ENCODE assay signal across 15 cellular contexts in genomic region chr20:45685896-45686295, GRCh38. TPM values are rescaled to one million over a fixed set of nuclear protein-coding genes. Genes with fewer than 3 reads are reported as not detected.
DNase-seq lines count a peak whose midpoint lies in the region; TF ChIP-seq lines count a peak whose summit lies in the region.
"Had no signal": no experiment of that assay in that cellular context is flagged by ENCODE, and none has a peak within 500 bp of the region (broad histone marks: within the 10 kb centered on the region; RNA-seq: fewer than 3 reads in every experiment).

No MANE protein-coding gene starts in this region.

- H3K27ac ChIP-seq in osteoblast (ENCODE audit: low read depth, low read length), result no peak overlapping the region
- H3K27ac ChIP-seq in ovary, result no peak overlapping the region

- TF ChIP-seq EP300 in Ishikawa (IDR thresholded peaks at IDR 0.05; ENCODE audit: borderline replicate concordance) (no peak), ovary (IDR thresholded peaks at IDR 0.05) (no peak)

- no peaks in the 10 kb centered on the region for H4K20me1 ChIP-seq in osteoblast (ENCODE audit: insufficient read depth, low read length)

- no peaks in the 10 kb centered on the region for H3K79me2 ChIP-seq in osteoblast (ENCODE audit: insufficient read depth, low read length)

- no peaks in the 10 kb centered on the region for H3K27me3 ChIP-seq in osteoblast (ENCODE audit: insufficient read depth, low read length)
- H3K27me3 ChIP-seq in ovary, result no peaks in the 10 kb centered on the region

- peak; percentile 35; the same call in 1 of the 2 replicates for TF ChIP-seq RAD21 in Ishikawa (IDR thresholded peaks at IDR 0.05; ENCODE audit: low read depth)

- TF ChIP-seq CTCF in osteoblast (IDR thresholded peaks at IDR 0.05; ENCODE audit: extremely low read depth, low read depth, low read length), result peak; percentile 23
- TF ChIP-seq CTCF in ovary (IDR thresholded peaks at IDR 0.05), result no peak

- H3K4me3 ChIP-seq in osteoblast (ENCODE audit: insufficient read depth, low read length) (no peak overlapping the region), ovary (no peak overlapping the region)

- WGBS in ovary, 3 donors, result 56 to 65% (median 63%) methylated on average over 3 of the region's 3 CpGs

- H3K4me2 ChIP-seq in osteoblast (ENCODE audit: insufficient read depth, low read length), result no peak overlapping the region

- intact Hi-C loops in ovary (cut with DNase I), result no loop called here

- TF ChIP-seq POLR2A in ovary (IDR thresholded peaks at IDR 0.05), result no peak

- H2AFZ ChIP-seq in osteoblast (ENCODE audit: low read length), result no peak overlapping the region

- DNase-seq in GM04504 (ENCODE audit: low read depth), result peak; percentile 0
- peak; percentile 1 for DNase-seq in fibroblast of peridontal ligament (ENCODE audit: extremely low read depth)
- peak; percentile 65 for DNase-seq in osteoblast (ENCODE audit: insufficient read length, low spot score, missing footprints)
- DNase-seq in ovary, result no peak
- no peak for DNase-seq in NCI-H345 (lab: John Stamatoyannopoulos, UW)
- no peak for DNase-seq in NCI-H2171 (lab: John Stamatoyannopoulos, UW)
- DNase-seq: activated CD8-positive, alpha-beta memory T cell treated with anti-CD3 and anti-CD28 coated beads, Interleukin-2, amount 10 ng/mL, durations not matched to agents 7 days and 5 days; effector memory CD8-positive, alpha-beta T cell; immature natural killer cell; NCI-H1048; NK-92 treated with Interleukin-12 subunit alpha and Interleukin-12 subunit beta, amount 100 ng/mL, for 24 hours had no signal

- H3K4me1 ChIP-seq in osteoblast (ENCODE audit: insufficient read depth, low read length), result no peaks in the 10 kb centered on the region
- H3K4me1 ChIP-seq in ovary (ENCODE audit: insufficient read depth), result no peaks in the 10 kb centered on the region

- H3K9me3 ChIP-seq in osteoblast (ENCODE audit: low read depth, low read length) (no peaks in the 10 kb centered on the region), ovary (no peaks in the 10 kb centered on the region)

- no peaks in the 10 kb centered on the region for H3K36me3 ChIP-seq in osteoblast (ENCODE audit: insufficient read depth, low read length)
- H3K36me3 ChIP-seq in ovary, result no peaks in the 10 kb centered on the region

TF ChIP-seq in Ishikawa, 13 proteins besides CTCF, POLR2A, EP300 and RAD21:
- TF ChIP-seq USF1 (IDR thresholded peaks at IDR 0.05) (no peak), TEAD4 (IDR thresholded peaks at IDR 0.05) (no peak), TAF1 (IDR thresholded peaks at IDR 0.05; ENCODE audit: low read depth) (no peak), REST (IDR thresholded peaks at IDR 0.05; ENCODE audit: low read depth) (no peak), MAX (IDR thresholded peaks at IDR 0.05) (no peak), TCF12 (IDR thresholded peaks at IDR 0.05; ENCODE audit: low read depth) (no peak), NFIC (IDR thresholded peaks at IDR 0.05) (no peak), YY1 (IDR thresholded peaks at IDR 0.05; ENCODE audit: low read depth) (no peak), CEBPB (IDR thresholded peaks at IDR 0.05) (no peak), CREB1 (IDR thresholded peaks at IDR 0.05; ENCODE audit: low read depth) (no peak), FOXM1 (IDR thresholded peaks at IDR 0.05; ENCODE audit: borderline replicate concordance, low read depth) (no peak)

RNA-seq across cellular contexts. Expression of gene WFDC11, which starts 15.9 kb away (rescaled TPM):
- total RNA-seq in osteoblast, result not detected in 2 replicates
- total RNA-seq in ovary, result not detected
- not detected for polyA plus RNA-seq in ovary
- total RNA-seq: activated CD8-positive, alpha-beta memory T cell treated with anti-CD3 and anti-CD28 coated beads, Interleukin-2, amount 10 ng/mL, durations not matched to agents 7 days and 5 days; T-helper 2 cell treated with Interferon-gamma antibody and Interleukin-4, amounts not matched to agents 100 ng/mL and 5 ng/mL, for 36 hours had no signal
- polyA plus RNA-seq: adipose tissue, immature natural killer cell, neural cell had no signal

RNA-seq across cellular contexts. Expression of gene WFDC13, which starts 15.9 kb away (rescaled TPM):
- not detected in 2 replicates for total RNA-seq in osteoblast
- not detected for total RNA-seq in ovary
- polyA plus RNA-seq in ovary, result not detected
- total RNA-seq: activated CD8-positive, alpha-beta memory T cell treated with anti-CD3 and anti-CD28 coated beads, Interleukin-2, amount 10 ng/mL, durations not matched to agents 7 days and 5 days; T-helper 2 cell treated with Interferon-gamma antibody and Interleukin-4, amounts not matched to agents 100 ng/mL and 5 ng/mL, for 36 hours had no signal
- polyA plus RNA-seq: adipose tissue, immature natural killer cell, neural cell had no signal

RNA-seq across cellular contexts. Expression of gene WFDC10B, which starts 18.9 kb away (rescaled TPM):
- not detected in 2 replicates for total RNA-seq in osteoblast
- not detected for total RNA-seq in ovary
- polyA plus RNA-seq in ovary, result under 1 TPM in 1 of 2 donors, not detected in 1; 0.37 TPM
- total RNA-seq: activated CD8-positive, alpha-beta memory T cell treated with anti-CD3 and anti-CD28 coated beads, Interleukin-2, amount 10 ng/mL, durations not matched to agents 7 days and 5 days; T-helper 2 cell treated with Interferon-gamma antibody and Interleukin-4, amounts not matched to agents 100 ng/mL and 5 ng/mL, for 36 hours had no signal
- polyA plus RNA-seq: adipose tissue, immature natural killer cell, neural cell had no signal

RNA-seq across cellular contexts. Expression of gene SPINT4, which starts 36.3 kb away (rescaled TPM):
- not detected in 2 replicates for total RNA-seq in osteoblast
- total RNA-seq in ovary, result not detected
- not detected for polyA plus RNA-seq in ovary
- total RNA-seq: activated CD8-positive, alpha-beta memory T cell treated with anti-CD3 and anti-CD28 coated beads, Interleukin-2, amount 10 ng/mL, durations not matched to agents 7 days and 5 days; T-helper 2 cell treated with Interferon-gamma antibody and Interleukin-4, amounts not matched to agents 100 ng/mL and 5 ng/mL, for 36 hours had no signal
- polyA plus RNA-seq: adipose tissue, immature natural killer cell, neural cell had no signal

RNA-seq across cellular contexts. Expression of gene WFDC9, which starts 54.8 kb away (rescaled TPM):
- total RNA-seq in osteoblast (not detected in 2 replicates), ovary (not detected)
- polyA plus RNA-seq in ovary, result not detected
- total RNA-seq: activated CD8-positive, alpha-beta memory T cell treated with anti-CD3 and anti-CD28 coated beads, Interleukin-2, amount 10 ng/mL, durations not matched to agents 7 days and 5 days; T-helper 2 cell treated with Interferon-gamma antibody and Interleukin-4, amounts not matched to agents 100 ng/mL and 5 ng/mL, for 36 hours had no signal
- polyA plus RNA-seq: adipose tissue, immature natural killer cell, neural cell had no signal

Comparison
In these comparisons a context has a peak if more than half of its experiments do, and no peak if none do; other contexts are left out.
1. DNase-seq: peak in GM04504 (single experiment), fibroblast of peridontal ligament (single experiment) and osteoblast (single experiment); none in ovary (0 of 5), NCI-H345 (single experiment) and NCI-H2171 (single experiment).